29 cellular contexts compared by ENCODE assay signal in genomic region chr10:21385996-21386620, GRCh38.
A peak's percentile ranks its signal among the peaks of the same experiment; 100 is the strongest.
DNase-seq lines count a peak whose midpoint lies in the region; ATAC-seq, FAIRE-seq and TF ChIP-seq lines count a peak whose summit lies in the region.
"Had no signal": no experiment of that assay in that cellular context is flagged by ENCODE, and none has a peak within 500 bp of the region (broad histone marks: within the 10 kb centered on the region; RNA-seq: fewer than 3 reads in every experiment).

No MANE protein-coding gene starts in this region.

- H3K18ac ChIP-seq in H1 (ENCODE audit: extremely low read depth, low read length) = no peak overlapping the region; the same call in 1 of the 2 replicates

- no peaks in the 10 kb centered on the region for H3K9me3 ChIP-seq in H1 (ENCODE audit: insufficient read depth in 2 of 2, low read depth in 1 of 2, low read length in 1 of 2)
- H3K9me3 ChIP-seq in transverse colon = no peaks in the 10 kb centered on the region
- H3K9me3 ChIP-seq: gastrocnemius medialis, Peyer's patch, upper lobe of right lung had no signal

- in situ Hi-C loops in transverse colon (cut with MboI; ENCODE audit: low pct_ligation_motif_present in 1 of 4, low pct_unique_long_range_greater_than_20kb in 1 of 4, low sequenced_read_pairs in 3 of 4) = no loop called here

- H3K23me2 ChIP-seq in H1 (ENCODE audit: low read depth, low read length) = no peaks in the 10 kb centered on the region

- peak overlapping the region; percentile 68 for H2AFZ ChIP-seq in H1 (ENCODE audit: low read length)

- H3K27me3 ChIP-seq in H1 (replicated peaks in 1 of 4; ENCODE audit: control insufficient read depth in 3 of 4, extremely low read depth in 1 of 4, insufficient read depth in 3 of 4, low read length in 3 of 4) = no peaks in the 10 kb centered on the region
- no peaks in the 10 kb centered on the region for H3K27me3 ChIP-seq in transverse colon
- H3K27me3 ChIP-seq: gastrocnemius medialis, Peyer's patch, upper lobe of right lung had no signal

- H3K36me3 ChIP-seq in H1 (ENCODE audit: control insufficient read depth in 2 of 4, insufficient read depth in 4 of 4, low read length in 3 of 4) = no peaks in the 10 kb centered on the region
- H3K36me3 ChIP-seq in transverse colon = no peaks in the 10 kb centered on the region
- H3K36me3 ChIP-seq: gastrocnemius medialis, Peyer's patch, upper lobe of right lung had no signal

- WGBS in H1 (ENCODE audit: extremely low coverage in 1 of 2, insufficient coverage in 1 of 2, insufficient read length in 1 of 2, insufficient replicate concordance in 2 of 2, low coverage in 1 of 2, low lambda C conversion rate in 2 of 2, missing lambda C conversion rate in 1 of 2), 2 experiments = 81% methylated on average over 6 of the region's 6 CpGs; no CpG with 5 or more reads in 1 of the 2 experiments
- 87 to 100% methylated on average over 4 to 6 of the region's 6 CpGs for WGBS in transverse colon (ENCODE audit: low coverage in 1 of 2), 2 donors

- TF ChIP-seq CTCF in H1 (IDR thresholded peaks at IDR 0.05; ENCODE audit: control extremely low read depth in 1 of 3, insufficient read depth in 1 of 3, low read depth in 1 of 3, low read length in 3 of 3) (peak in 1 of 3 experiments; percentile 24; a peak in 1 of 4 replicates), nephron (IDR thresholded peaks at IDR 0.05; ENCODE audit: unreplicated experiment in 3 of 3) (no peak), transverse colon (IDR thresholded peaks at IDR 0.05) (no peak)

- H3K4ac ChIP-seq in H1 (replicated peaks; ENCODE audit: insufficient read length, low read depth, low read length) = no peak overlapping the region

- H3K9me3 Mint-ChIP-seq in nephron = no peaks in the 10 kb centered on the region
- H3K9me3 Mint-ChIP-seq: activated naive CD8-positive, alpha-beta T cell treated with anti-CD3 and anti-CD28 coated beads, Interleukin-2, amount 10 ng/mL, durations not matched to agents 7 days and 5 days; activated T-cell treated with anti-CD3 and anti-CD28 coated beads, Interleukin-2, amount 50 U/mL, for 4 hours; central memory CD8-positive, alpha-beta T cell; dendritic cell treated with granulocyte-macrophage colony-stimulating factor and Interleukin-4, amounts not matched to agents 40 ng/mL and 50 ng/mL, for 4 days; stimulated activated memory B cell treated with anti-CD40 and anti-IgM and Interleukin-4, amounts not matched to agents 10 μg/mL and 1 μg/mL and 100 μg/mL, for 72 hours had no signal

- H3K4me1 ChIP-seq in H1 (replicated peaks in 1 of 4; ENCODE audit: control insufficient read depth in 3 of 4, insufficient read depth in 4 of 4, low read length in 3 of 4) (peaks cover 3 to 16% (median 10%) of the 10 kb centered on the region in 4 experiments; a peak in 6 of 7 replicates), transverse colon (no peaks in the 10 kb centered on the region)
- H3K4me1 ChIP-seq: gastrocnemius medialis, Peyer's patch, upper lobe of right lung had no signal

- no peak overlapping the region for H3K14ac ChIP-seq in H1 (ENCODE audit: insufficient read length)

- H2BK12ac ChIP-seq in H1 (ENCODE audit: low read depth, low read length) = peak overlapping the region; percentile 10; the same call in 1 of the 2 replicates

- TF ChIP-seq EP300 in H1 (IDR thresholded peaks at IDR 0.05; ENCODE audit: borderline replicate concordance in 1 of 2, low read depth in 2 of 2, low read length in 2 of 2) = no peak
- no peak for TF ChIP-seq EP300 in transverse colon (IDR thresholded peaks at IDR 0.05; ENCODE audit: low read depth)

- H3K4me2 ChIP-seq in H1 (ENCODE audit: insufficient read depth in 1 of 2, low read depth in 2 of 2, low read length in 2 of 2) = no peak overlapping the region

- 0 out of 4 replicates have a peak, but pooled peaks have one; percentile 5 to 13 for TF ChIP-seq RAD21 in H1 (IDR thresholded peaks at IDR 0.05 in 1 of 2, conservative IDR thresholded peaks at IDR 0.05 in 1 of 2; ENCODE audit: low read depth in 2 of 2, low read length in 2 of 2)

- H4K5ac ChIP-seq in H1 (ENCODE audit: insufficient read length, low read depth, low read length) = no peak overlapping the region

- peak overlapping the region; percentile 17 for H2BK120ac ChIP-seq in H1 (replicated peaks; ENCODE audit: low read depth, low read length)

- no peak for ATAC-seq in HG02642 (IDR thresholded peaks at IDR 0.05; ENCODE audit: poor library complexity, unreplicated experiment)
- ATAC-seq: activated CD8-positive, alpha-beta memory T cell treated with anti-CD3 and anti-CD28 coated beads, Interleukin-2, amount 10 ng/mL, durations not matched to agents 7 days and 5 days; activated T-cell treated with anti-CD3 and anti-CD28 coated beads, Interleukin-2, amount 50 U/mL, for 4 hours; gastrocnemius medialis; naive thymus-derived CD8-positive, alpha-beta T cell; stimulated activated memory B cell treated with anti-CD40 and anti-IgM and Interleukin-4, amounts not matched to agents 10 μg/mL and 1 μg/mL and 100 μg/mL, for 72 hours; upper lobe of right lung had no signal

- H2BK5ac ChIP-seq in H1 (ENCODE audit: low read depth, low read length) = no peak overlapping the region

- DNase-seq in EH (ENCODE audit: low read depth) = peak; percentile 34
- peak; percentile 30 for DNase-seq in RPMI7951 (ENCODE audit: low read depth)
- DNase-seq in H1 (ENCODE audit: low read depth in 1 of 2, low spot score in 2 of 2) = no peak
- no peak for DNase-seq in activated naive CD4-positive, alpha-beta T cell treated with anti-CD3 and anti-CD28 coated beads, Interleukin-2, amount 50 U/mL, for 16 hours
- no peak for DNase-seq in transverse colon
- DNase-seq in NCI-H1694 (lab: John Stamatoyannopoulos, UW) = no peak
- DNase-seq: activated CD8-positive, alpha-beta memory T cell treated with anti-CD3 and anti-CD28 coated beads, Interleukin-2, amount 10 ng/mL, durations not matched to agents 7 days and 5 days; activated gamma-delta T cell; activated naive CD8-positive, alpha-beta T cell treated with anti-CD3 and anti-CD28 coated beads, Interleukin-2, amount 10 ng/mL, durations not matched to agents 7 days and 5 days; activated T-cell treated with anti-CD3 and anti-CD28 coated beads, Interleukin-2, amount 50 U/mL, for 4 hours; gastrocnemius medialis; GF-D8; KG1; MM.1S; naive thymus-derived CD8-positive, alpha-beta T cell; NCI-H1417 treated with DMSO at 0.1 percent for 48 hours; NCI-H2081; NCI-H69; occipital lobe; Peyer's patch; stimulated activated CD4-positive, alpha-beta T cell treated with anti-CD3 and anti-CD28 coated beads, Interleukin-15, amount 100 ng/mL, for 24 hours; T-helper 1 cell; upper lobe of right lung had no signal

- H4K91ac ChIP-seq in H1 (replicated peaks; ENCODE audit: insufficient read length, low read length) = peak overlapping the region; percentile 14

- peak overlapping the region in 2 of 3 experiments; percentile 49 to 83 for H3K27ac Mint-ChIP-seq in nephron
- H3K27ac Mint-ChIP-seq: activated CD8-positive, alpha-beta memory T cell treated with anti-CD3 and anti-CD28 coated beads, Interleukin-2, amount 10 ng/mL, durations not matched to agents 7 days and 5 days; activated naive CD8-positive, alpha-beta T cell treated with anti-CD3 and anti-CD28 coated beads, Interleukin-2, amount 10 ng/mL, durations not matched to agents 7 days and 5 days; dendritic cell treated with granulocyte-macrophage colony-stimulating factor and Interleukin-4, amounts not matched to agents 40 ng/mL and 50 ng/mL, for 4 days; naive thymus-derived CD8-positive, alpha-beta T cell; stimulated activated memory B cell treated with anti-CD40 and anti-IgM and Interleukin-4, amounts not matched to agents 10 μg/mL and 1 μg/mL and 100 μg/mL, for 72 hours had no signal

- H3K27me3 Mint-ChIP-seq in nephron (ENCODE audit: low read depth) = no peaks in the 10 kb centered on the region
- H3K27me3 Mint-ChIP-seq: activated CD8-positive, alpha-beta memory T cell treated with anti-CD3 and anti-CD28 coated beads, Interleukin-2, amount 10 ng/mL, durations not matched to agents 7 days and 5 days; dendritic cell treated with granulocyte-macrophage colony-stimulating factor and Interleukin-4, amounts not matched to agents 40 ng/mL and 50 ng/mL, for 4 days; stimulated activated memory B cell treated with anti-CD40 and anti-IgM and Interleukin-4, amounts not matched to agents 10 μg/mL and 1 μg/mL and 100 μg/mL, for 72 hours had no signal

- CTCF ChIA-PET in H1 (lab: Charles Lee; ENCODE audit: partially characterized antibody) = interaction anchor here (0.5 to 1.5 kb wide), 6 partner anchors 16 to 137 kb away, joined by 3 to 5 read pairs (median 3); no protein-coding TSS in a partner anchor

- H3K79me2 ChIP-seq in H1 (ENCODE audit: control insufficient read depth in 1 of 2, insufficient read depth in 2 of 2, low read length in 2 of 2) = no peaks in the 10 kb centered on the region

- H3K27ac ChIP-seq in H1 (ENCODE audit: low read depth, low read length) (no peak overlapping the region), transverse colon (no peak overlapping the region)
- H3K27ac ChIP-seq: gastrocnemius medialis, Peyer's patch, upper lobe of right lung had no signal

- H2BK20ac ChIP-seq in H1 (ENCODE audit: low read length) = peak overlapping the region; percentile 13

- H3K79me1 ChIP-seq in H1 (ENCODE audit: low read depth, low read length) = no peaks in the 10 kb centered on the region

- H2BK15ac ChIP-seq in H1 (ENCODE audit: low read length) = peak overlapping the region; percentile 20; the same call in 1 of the 2 replicates

- H4K8ac ChIP-seq in H1 (ENCODE audit: extremely low read depth, insufficient read depth, low read length) = no peak overlapping the region

- TF ChIP-seq POLR2A in H1 (IDR thresholded peaks at IDR 0.05; ENCODE audit: control extremely low read depth in 1 of 2, low read depth in 2 of 2, low read length in 2 of 2) (no peak), transverse colon (IDR thresholded peaks at IDR 0.05) (no peak)

- no peak overlapping the region for H3K4me3 Mint-ChIP-seq in nephron
- H3K4me3 Mint-ChIP-seq: activated CD8-positive, alpha-beta memory T cell treated with anti-CD3 and anti-CD28 coated beads, Interleukin-2, amount 10 ng/mL, durations not matched to agents 7 days and 5 days; activated naive CD8-positive, alpha-beta T cell treated with anti-CD3 and anti-CD28 coated beads, Interleukin-2, amount 10 ng/mL, durations not matched to agents 7 days and 5 days; activated T-cell treated with anti-CD3 and anti-CD28 coated beads, Interleukin-2, amount 50 U/mL, for 4 hours; central memory CD8-positive, alpha-beta T cell; dendritic cell treated with granulocyte-macrophage colony-stimulating factor and Interleukin-4, amounts not matched to agents 40 ng/mL and 50 ng/mL, for 4 days; naive thymus-derived CD8-positive, alpha-beta T cell; stimulated activated memory B cell treated with anti-CD40 and anti-IgM and Interleukin-4, amounts not matched to agents 10 μg/mL and 1 μg/mL and 100 μg/mL, for 72 hours had no signal

- POLR2A ChIA-PET in H1 (lab: Charles Lee; ENCODE audit: partially characterized antibody) = no interaction called here

- peak; percentile 39 for FAIRE-seq in H1 (lab: Jason Lieb, UNC)
- FAIRE-seq: A204.1 had no signal

- H4K20me1 ChIP-seq in H1 (replicated peaks in 1 of 2; ENCODE audit: control insufficient read depth in 1 of 2, insufficient read depth in 2 of 2, low read length in 2 of 2) = no peaks in the 10 kb centered on the region

- no peaks in the 10 kb centered on the region for H3K36me3 Mint-ChIP-seq in nephron (ENCODE audit: low read depth)
- H3K36me3 Mint-ChIP-seq: activated CD8-positive, alpha-beta memory T cell treated with anti-CD3 and anti-CD28 coated beads, Interleukin-2, amount 10 ng/mL, durations not matched to agents 7 days and 5 days; activated naive CD8-positive, alpha-beta T cell treated with anti-CD3 and anti-CD28 coated beads, Interleukin-2, amount 10 ng/mL, durations not matched to agents 7 days and 5 days; naive thymus-derived CD8-positive, alpha-beta T cell; stimulated activated memory B cell treated with anti-CD40 and anti-IgM and Interleukin-4, amounts not matched to agents 10 μg/mL and 1 μg/mL and 100 μg/mL, for 72 hours had no signal

- H3K4me1 Mint-ChIP-seq in nephron = peaks cover 6% of the 10 kb centered on the region
- H3K4me1 Mint-ChIP-seq: activated CD8-positive, alpha-beta memory T cell treated with anti-CD3 and anti-CD28 coated beads, Interleukin-2, amount 10 ng/mL, durations not matched to agents 7 days and 5 days; activated naive CD8-positive, alpha-beta T cell treated with anti-CD3 and anti-CD28 coated beads, Interleukin-2, amount 10 ng/mL, durations not matched to agents 7 days and 5 days; central memory CD8-positive, alpha-beta T cell; stimulated activated memory B cell treated with anti-CD40 and anti-IgM and Interleukin-4, amounts not matched to agents 10 μg/mL and 1 μg/mL and 100 μg/mL, for 72 hours had no signal

- H3K23ac ChIP-seq in H1 (ENCODE audit: insufficient read length) = no peak overlapping the region

- H2AK5ac ChIP-seq in H1 (ENCODE audit: low read depth, low read length) = no peak overlapping the region

- intact Hi-C loops in transverse colon (cut with DNase I; ENCODE audit: low total_unique reads) = no loop called here

- H3K4me3 ChIP-seq in H1 (ENCODE audit: extremely low read depth in 1 of 4, insufficient read depth in 2 of 4, low read depth in 3 of 4, low read length in 4 of 4) (no peak overlapping the region), transverse colon (no peak overlapping the region)
- H3K4me3 ChIP-seq: gastrocnemius medialis, Peyer's patch, upper lobe of right lung had no signal

- H3K9ac ChIP-seq in H1 (replicated peaks in 1 of 4; ENCODE audit: extremely low read depth in 1 of 4, low read depth in 3 of 4, low read length in 3 of 4) = no peak overlapping the region

- H3K56ac ChIP-seq in H1 (replicated peaks; ENCODE audit: insufficient read length, low read depth, low read length) = no peak overlapping the region

Comparison
In these comparisons a context has a peak if more than half of its experiments do, and no peak if none do; other contexts are left out.
1. DNase-seq: peak in EH (single experiment) and RPMI7951 (single experiment); none in H1 (0 of 2), activated naive CD4-positive, alpha-beta T cell treated with anti-CD3 and anti-CD28 coated beads, Interleukin-2, amount 50 U/mL, for 16 hours (single experiment), transverse colon (single experiment) and NCI-H1694 (single experiment).